Comparison of ENCODE assay signal across 7 cellular contexts in genomic region chr10:133379801-133380666, GRCh38. TPM values are rescaled to one million over a fixed set of nuclear protein-coding genes. Genes with fewer than 3 reads are reported as not detected.
DNase-seq lines count a peak whose midpoint lies in the region; ATAC-seq and TF ChIP-seq lines count a peak whose summit lies in the region.
"Had no signal": no experiment of that assay in that cellular context is flagged by ENCODE, and none has a peak within 500 bp of the region (broad histone marks: within the 10 kb centered on the region; RNA-seq: fewer than 3 reads in every experiment).

No MANE protein-coding gene starts in this region.

- H3K4me3 ChIP-seq in H7 (ENCODE audit: insufficient read depth, low read depth, low read length), result peak overlapping the region; percentile 54
- H3K4me3 ChIP-seq in colonic mucosa, result peak overlapping the region; percentile 90

- no peak for ATAC-seq in GM21381 (IDR thresholded peaks at IDR 0.05; ENCODE audit: unreplicated experiment)

- no peak overlapping the region for H3K27ac ChIP-seq in colonic mucosa

- DNase-seq in H7 (peak; percentile 60), colonic mucosa (no peak), posterior cingulate gyrus (peak in 6 of 10 donors; percentile 35 to 95 (median 64))
- DNase-seq in activated CD4-positive, CD25-positive, alpha-beta regulatory T cell (lab: John Stamatoyannopoulos, UW), result no peak
- DNase-seq in NK-92 treated with Interleukin-12 subunit alpha and Interleukin-12 subunit beta, amount 100 ng/mL, for 24 hours (lab: John Stamatoyannopoulos, UW), result no peak

- no peaks in the 10 kb centered on the region for H3K9me3 ChIP-seq in colonic mucosa

- peaks cover 43% of the 10 kb centered on the region for H3K27me3 ChIP-seq in H7 (ENCODE audit: control insufficient read depth, insufficient read depth, low read length)
- no peaks in the 10 kb centered on the region for H3K27me3 ChIP-seq in colonic mucosa

- no peak for TF ChIP-seq CTCF in colonic mucosa (IDR thresholded peaks at IDR 0.05)

- H3K36me3 ChIP-seq in H7 (replicated peaks; ENCODE audit: control insufficient read depth, insufficient read depth, low read length) (no peaks in the 10 kb centered on the region), colonic mucosa (no peaks in the 10 kb centered on the region)

- H3K4me1 ChIP-seq in colonic mucosa, result peaks cover 5% of the 10 kb centered on the region

- H3K9ac ChIP-seq in colonic mucosa (ENCODE audit: low read depth in 2 of 2, low read length in 2 of 2), result peak overlapping the region; percentile 55 to 79

- intact Hi-C loops in colonic mucosa (cut with DNase I), result no loop called here
- intact Hi-C loops in posterior cingulate gyrus (cut with DNase I), result no loop called here

RNA-seq across cellular contexts. Expression of gene PAOX, which starts 1.0 kb away (rescaled TPM):
- 1.3 and 4.1 TPM in 2 replicates for total RNA-seq in H7 (2014; rRNA removed; shearing (Covaris generic))
- 1 to 10 TPM; 3.5 to 5.8 TPM for total RNA-seq in colonic mucosa

RNA-seq across cellular contexts. Expression of gene ECHS1, which starts 6.9 kb away (rescaled TPM):
- total RNA-seq in H7 (2014; rRNA removed; shearing (Covaris generic)), result 88.2 and 108 TPM in 2 replicates
- 100 to 1,000 TPM; 188 to 214 TPM for total RNA-seq in colonic mucosa

RNA-seq across cellular contexts. Expression of gene MTG1, which starts 13.9 kb away (rescaled TPM):
- 31.5 and 52.6 TPM in 2 replicates for total RNA-seq in H7 (2014; rRNA removed; shearing (Covaris generic))
- total RNA-seq in colonic mucosa, result 10 to 100 TPM; 31.2 to 59.5 TPM

RNA-seq across cellular contexts. Expression of gene FUOM, which starts 22.2 kb away (rescaled TPM):
- 27.2 and 50.5 TPM in 2 replicates for total RNA-seq in H7 (2014; rRNA removed; shearing (Covaris generic))
- 10 to 100 TPM; 16.9 to 23.3 TPM for total RNA-seq in colonic mucosa

RNA-seq across cellular contexts. Expression of gene PRAP1, which starts 32.9 kb away (rescaled TPM):
- total RNA-seq in H7 (2014; rRNA removed; shearing (Covaris generic)), result not detected in 2 replicates
- 10 to 100 TPM; 15.0 to 99.3 TPM for total RNA-seq in colonic mucosa
- total RNA-seq: RPMI7951 had no signal

Comparison
In these comparisons a context has a peak if more than half of its experiments do, and no peak if none do; other contexts are left out.
1. DNase-seq: peak in H7 (single experiment) and posterior cingulate gyrus (6 of 10); none in colonic mucosa (single experiment), activated CD4-positive, CD25-positive, alpha-beta regulatory T cell (0 of 4) and NK-92 treated with Interleukin-12 subunit alpha and Interleukin-12 subunit beta, amount 100 ng/mL, for 24 hours (single experiment).